1 cellular context compared by ENCODE assay signal in the genomic region with DNA sequence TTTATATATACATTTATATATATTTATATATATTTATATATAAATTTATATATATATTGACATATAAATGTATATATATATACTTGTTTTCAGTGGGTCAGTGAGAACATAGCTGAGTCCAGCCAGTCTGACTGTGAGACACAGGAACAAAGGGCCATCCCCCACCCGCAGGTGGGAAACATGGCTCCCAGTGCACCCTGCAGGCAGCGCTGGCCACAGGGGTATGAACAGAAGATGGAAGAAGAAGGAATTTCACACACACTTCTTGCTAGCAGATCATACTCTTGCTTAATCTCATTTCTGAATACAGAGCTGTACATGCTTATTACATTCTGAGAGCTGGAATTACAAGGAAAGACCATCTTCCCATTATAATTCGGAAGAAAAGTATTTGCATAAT.
TF ChIP-seq lines count a peak whose summit lies in the region.

No MANE protein-coding gene starts in this region.

TF ChIP-seq in HepG2, 621 proteins besides CTCF, POLR2A, EP300 and RAD21 (continued from another document):
- TF ChIP-seq MTERF4 (CRISPR knock-in tag; IDR thresholded peaks at IDR 0.05) (no peak), ZBTB38 (CRISPR knock-in tag; IDR thresholded peaks at IDR 0.05) (no peak), PITX1 (CRISPR knock-in tag; IDR thresholded peaks at IDR 0.05) (no peak), MATR3 (CRISPR knock-in tag; IDR thresholded peaks at IDR 0.05) (no peak), FUBP1 (CRISPR knock-in tag; IDR thresholded peaks at IDR 0.05; ENCODE audit: borderline replicate concordance) (no peak), RFX3 (CRISPR knock-in tag; IDR thresholded peaks at IDR 0.05) (no peak), ZNF574 (CRISPR knock-in tag; IDR thresholded peaks at IDR 0.05) (no peak), CENPX (CRISPR knock-in tag; IDR thresholded peaks at IDR 0.05) (no peak), REL (CRISPR knock-in tag; conservative IDR thresholded peaks at IDR 0.05) (no peak), ARNTL (CRISPR knock-in tag; IDR thresholded peaks at IDR 0.05) (no peak), ZNF703 (CRISPR knock-in tag; IDR thresholded peaks at IDR 0.05; ENCODE audit: borderline replicate concordance) (no peak), ZFAT (CRISPR knock-in tag; conservative IDR thresholded peaks at IDR 0.05) (no peak)
- TF ChIP-seq, protein P1, sequence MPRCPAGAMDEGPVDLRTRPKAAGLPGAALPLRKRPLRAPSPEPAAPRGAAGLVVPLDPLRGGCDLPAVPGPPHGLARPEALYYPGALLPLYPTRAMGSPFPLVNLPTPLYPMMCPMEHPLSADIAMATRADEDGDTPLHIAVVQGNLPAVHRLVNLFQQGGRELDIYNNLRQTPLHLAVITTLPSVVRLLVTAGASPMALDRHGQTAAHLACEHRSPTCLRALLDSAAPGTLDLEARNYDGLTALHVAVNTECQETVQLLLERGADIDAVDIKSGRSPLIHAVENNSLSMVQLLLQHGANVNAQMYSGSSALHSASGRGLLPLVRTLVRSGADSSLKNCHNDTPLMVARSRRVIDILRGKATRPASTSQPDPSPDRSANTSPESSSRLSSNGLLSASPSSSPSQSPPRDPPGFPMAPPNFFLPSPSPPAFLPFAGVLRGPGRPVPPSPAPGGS (CRISPR knock-in tag; IDR thresholded peaks at IDR 0.05) = no peak
- TF ChIP-seq, protein P2, sequence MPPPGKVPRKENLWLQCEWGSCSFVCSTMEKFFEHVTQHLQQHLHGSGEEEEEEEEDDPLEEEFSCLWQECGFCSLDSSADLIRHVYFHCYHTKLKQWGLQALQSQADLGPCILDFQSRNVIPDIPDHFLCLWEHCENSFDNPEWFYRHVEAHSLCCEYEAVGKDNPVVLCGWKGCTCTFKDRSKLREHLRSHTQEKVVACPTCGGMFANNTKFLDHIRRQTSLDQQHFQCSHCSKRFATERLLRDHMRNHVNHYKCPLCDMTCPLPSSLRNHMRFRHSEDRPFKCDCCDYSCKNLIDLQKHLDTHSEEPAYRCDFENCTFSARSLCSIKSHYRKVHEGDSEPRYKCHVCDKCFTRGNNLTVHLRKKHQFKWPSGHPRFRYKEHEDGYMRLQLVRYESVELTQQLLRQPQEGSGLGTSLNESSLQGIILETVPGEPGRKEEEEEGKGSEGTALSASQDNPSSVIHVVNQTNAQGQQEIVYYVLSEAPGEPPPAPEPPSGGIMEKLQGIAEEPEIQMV (CRISPR knock-in tag; IDR thresholded peaks at IDR 0.05; ENCODE audit: low read depth) = no peak
- TF ChIP-seq, protein P3, sequence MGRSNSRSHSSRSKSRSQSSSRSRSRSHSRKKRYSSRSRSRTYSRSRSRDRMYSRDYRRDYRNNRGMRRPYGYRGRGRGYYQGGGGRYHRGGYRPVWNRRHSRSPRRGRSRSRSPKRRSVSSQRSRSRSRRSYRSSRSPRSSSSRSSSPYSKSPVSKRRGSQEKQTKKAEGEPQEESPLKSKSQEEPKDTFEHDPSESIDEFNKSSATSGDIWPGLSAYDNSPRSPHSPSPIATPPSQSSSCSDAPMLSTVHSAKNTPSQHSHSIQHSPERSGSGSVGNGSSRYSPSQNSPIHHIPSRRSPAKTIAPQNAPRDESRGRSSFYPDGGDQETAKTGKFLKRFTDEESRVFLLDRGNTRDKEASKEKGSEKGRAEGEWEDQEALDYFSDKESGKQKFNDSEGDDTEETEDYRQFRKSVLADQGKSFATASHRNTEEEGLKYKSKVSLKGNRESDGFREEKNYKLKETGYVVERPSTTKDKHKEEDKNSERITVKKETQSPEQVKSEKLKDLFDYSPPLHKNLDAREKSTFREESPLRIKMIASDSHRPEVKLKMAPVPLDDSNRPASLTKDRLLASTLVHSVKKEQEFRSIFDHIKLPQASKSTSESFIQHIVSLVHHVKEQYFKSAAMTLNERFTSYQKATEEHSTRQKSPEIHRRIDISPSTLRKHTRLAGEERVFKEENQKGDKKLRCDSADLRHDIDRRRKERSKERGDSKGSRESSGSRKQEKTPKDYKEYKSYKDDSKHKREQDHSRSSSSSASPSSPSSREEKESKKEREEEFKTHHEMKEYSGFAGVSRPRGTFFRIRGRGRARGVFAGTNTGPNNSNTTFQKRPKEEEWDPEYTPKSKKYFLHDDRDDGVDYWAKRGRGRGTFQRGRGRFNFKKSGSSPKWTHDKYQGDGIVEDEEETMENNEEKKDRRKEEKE (IDR thresholded peaks at IDR 0.05) = no peak
